8 cellular contexts compared by ENCODE assay signal in the genomic region with DNA sequence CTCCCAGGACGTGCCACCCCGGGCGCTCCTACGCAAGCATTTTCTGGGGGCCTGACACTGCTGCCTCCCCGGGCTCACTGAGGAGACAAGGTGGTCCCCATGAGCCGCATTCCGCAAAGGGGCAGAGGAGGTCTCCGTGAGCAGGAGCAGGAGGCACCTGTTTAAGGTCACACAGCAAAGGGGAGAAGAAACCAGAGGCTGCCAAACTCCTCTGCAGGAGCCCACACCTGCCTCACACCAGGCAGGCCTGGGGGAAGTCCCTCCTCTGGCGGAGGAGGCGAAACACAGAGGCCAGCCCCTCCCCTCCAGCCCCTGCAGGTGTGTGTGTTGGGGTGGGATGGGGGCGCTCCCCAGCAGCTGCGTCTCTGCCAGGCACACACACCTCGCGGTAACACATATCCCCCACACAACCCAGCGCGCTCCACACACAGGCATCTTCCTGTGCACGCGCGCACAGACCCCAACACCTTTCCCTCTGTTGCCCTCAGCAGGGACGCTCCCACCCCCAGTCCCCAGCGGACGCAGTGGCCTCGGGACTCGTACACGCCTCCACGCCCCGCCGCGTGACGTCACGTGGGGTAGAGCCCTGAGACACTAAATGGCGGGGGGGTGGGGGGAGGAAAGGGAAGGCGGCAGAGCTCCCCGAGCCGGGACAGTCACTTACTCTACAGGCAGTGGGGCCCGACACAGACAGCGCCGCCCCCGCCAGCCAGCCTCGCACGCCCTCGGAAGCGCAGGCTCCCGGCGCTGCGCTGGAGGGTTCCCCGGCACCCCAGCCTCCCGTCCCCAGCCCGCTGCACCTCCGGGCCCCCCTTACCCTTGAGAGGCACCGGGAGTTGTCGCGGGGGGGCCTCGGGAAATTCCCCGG. TPM values are rescaled to one million over a fixed set of nuclear protein-coding genes. Genes with fewer than 3 reads are reported as not detected.
DNase-seq lines count a peak whose midpoint lies in the region; ATAC-seq lines count a peak whose summit lies in the region.

No MANE protein-coding gene starts in this region.

- H3K4me1 Mint-ChIP-seq in effector memory CD8-positive, alpha-beta T cell (ENCODE audit: low read depth in 2 of 2), result peaks cover 20 to 34% of the 10 kb centered on the region in 2 donors

- peak; percentile 68 for ATAC-seq in GM19395 (IDR thresholded peaks at IDR 0.05; ENCODE audit: unreplicated experiment)
- ATAC-seq in HG03457 (IDR thresholded peaks at IDR 0.05; ENCODE audit: unreplicated experiment), result peak; percentile 50
- ATAC-seq in effector memory CD8-positive, alpha-beta T cell (replicated peaks), result peak; percentile 78

- H3K9me3 Mint-ChIP-seq in effector memory CD8-positive, alpha-beta T cell, result no peaks in the 10 kb centered on the region

- peak overlapping the region; percentile 23 for H3K4me2 ChIP-seq in skeletal muscle satellite cell (ENCODE audit: low read length)

- H3K9me3 ChIP-seq in skeletal muscle satellite cell (replicated peaks; ENCODE audit: low read length), result no peaks in the 10 kb centered on the region

- H3K9ac ChIP-seq in skeletal muscle satellite cell (ENCODE audit: low read depth, low read length), result no peak overlapping the region

- H3K36me3 Mint-ChIP-seq in effector memory CD8-positive, alpha-beta T cell (ENCODE audit: insufficient read depth), result peaks cover 13% of the 10 kb centered on the region

- H3K27me3 Mint-ChIP-seq in effector memory CD8-positive, alpha-beta T cell, result peaks cover 16 to 66% of the 10 kb centered on the region in 2 donors

- H3K27ac Mint-ChIP-seq in effector memory CD8-positive, alpha-beta T cell, result peak overlapping the region; percentile 92 to 95

- H3K36me3 ChIP-seq in skeletal muscle satellite cell (ENCODE audit: insufficient read depth, low read length), result no peaks in the 10 kb centered on the region

- H3K4me3 Mint-ChIP-seq in effector memory CD8-positive, alpha-beta T cell, result peak overlapping the region; percentile 85 to 86

- peak; percentile 88 for DNase-seq in COR-L47 (lab: John Stamatoyannopoulos, UW)
- DNase-seq in activated CD4-positive, alpha-beta T cell treated with anti-CD3 and anti-CD28 coated beads for 24 hours (ENCODE audit: low read depth in 2 of 2), result peak; percentile 49
- peak; percentile 80 to 89 (median 86) for DNase-seq in effector memory CD8-positive, alpha-beta T cell
- no peak for DNase-seq in dedifferentiated amniotic fluid mesenchymal stem cell (ENCODE audit: extremely low spot score)
- no peak for DNase-seq in DMS153 treated with DMSO at 0.1 percent for 48 hours (lab: John Stamatoyannopoulos, UW; ENCODE audit: unreplicated experiment)

- H3K4me1 ChIP-seq in skeletal muscle satellite cell (ENCODE audit: control insufficient read depth, insufficient read depth, low read length), result peaks cover 5% of the 10 kb centered on the region

- peaks cover 84% of the 10 kb centered on the region for H3K27me3 ChIP-seq in skeletal muscle satellite cell (ENCODE audit: control insufficient read depth, insufficient read depth, low read length)

- H3K4me3 ChIP-seq in skeletal muscle satellite cell (ENCODE audit: low read length), result no peak overlapping the region

RNA-seq across cellular contexts. Expression of a gene that starts 0.5 kb away (rescaled TPM):
- not detected in 2 replicates for total RNA-seq in skeletal muscle satellite cell (2012; rRNA removed)

RNA-seq across cellular contexts. Expression of a gene that starts 20.5 kb away (rescaled TPM):
- total RNA-seq in skeletal muscle satellite cell (2012; rRNA removed), result not detected in 2 replicates

RNA-seq across cellular contexts. Expression of a gene that starts 48.5 kb away (rescaled TPM):
- total RNA-seq in skeletal muscle satellite cell (2012; rRNA removed), result 0.25 and 1.3 TPM in 2 replicates

Comparison
In these comparisons a context has a peak if more than half of its experiments do, and no peak if none do; other contexts are left out.
1. DNase-seq: peak in COR-L47 (single experiment), activated CD4-positive, alpha-beta T cell treated with anti-CD3 and anti-CD28 coated beads for 24 hours (2 of 2) and effector memory CD8-positive, alpha-beta T cell (3 of 3); none in dedifferentiated amniotic fluid mesenchymal stem cell (single experiment) and DMS153 treated with DMSO at 0.1 percent for 48 hours (single experiment).
2. Peak in every context shown above with its lines, with median percentiles within 50 percentile points of each other: ATAC-seq.